In genomic region chr10:60777696-60778213, GRCh38 we compare ENCODE assay signal across 8 cellular contexts. TPM values are rescaled to one million over a fixed set of nuclear protein-coding genes. Genes with fewer than 3 reads are reported as not detected.
DNase-seq lines count a peak whose midpoint lies in the region; ATAC-seq and TF ChIP-seq lines count a peak whose summit lies in the region.

No MANE protein-coding gene starts in this region.

- DNase-seq in immature natural killer cell: no peak
- no peak for DNase-seq in tibial artery
- DNase-seq in pons (ENCODE audit: low spot score): no peak
- DNase-seq in NCI-H510A (lab: John Stamatoyannopoulos, UW): no peak
- DNase-seq in ACHN: no peak

- in situ Hi-C loops in ACHN (cut with HindIII; ENCODE audit: low pct_ligation_motif_present, low pct_unique_long_range_greater_than_20kb, low sequenced_read_pairs): no loop called here

- H3K4me3 ChIP-seq in WI38 (ENCODE audit: low read depth, low read length) (peak overlapping the region; percentile 87), tibial artery (peak overlapping the region; percentile 57 to 68)

- H3K27me3 ChIP-seq in tibial artery: peaks cover 0 to 3% of the 10 kb centered on the region in 2 donors

- peaks cover 0 to 7% (median 7%) of the 10 kb centered on the region in 4 donors for H3K4me1 ChIP-seq in tibial artery

- intact Hi-C loops in tibial artery (cut with DNase I; ENCODE audit: low total_unique reads): no loop called here

- H3K27me3 Mint-ChIP-seq in immature natural killer cell (ENCODE audit: low read depth in 3 of 3): peaks cover 4 to 7% (median 5%) of the 10 kb centered on the region in 3 donors

- TF ChIP-seq CTCF in WI38 (IDR thresholded peaks at IDR 0.05; ENCODE audit: low read depth, low read length) (no peak), tibial artery (IDR thresholded peaks at IDR 0.05) (no peak)

- no peaks in the 10 kb centered on the region for H3K36me3 ChIP-seq in tibial artery

- H3K9me3 ChIP-seq in tibial artery: no peaks in the 10 kb centered on the region

- peak; percentile 4 for ATAC-seq in GM19025 (IDR thresholded peaks at IDR 0.05; ENCODE audit: low read depth, unreplicated experiment)
- ATAC-seq in HG02938 (IDR thresholded peaks at IDR 0.05; ENCODE audit: unreplicated experiment): peak; percentile 7

- no peak overlapping the region for H3K27ac ChIP-seq in tibial artery

- no peaks in the 10 kb centered on the region for H3K36me3 Mint-ChIP-seq in immature natural killer cell

- H3K4me1 Mint-ChIP-seq in immature natural killer cell: peaks cover 6 to 12% of the 10 kb centered on the region in 2 donors

- no peaks in the 10 kb centered on the region for H3K9me3 Mint-ChIP-seq in immature natural killer cell

- H3K4me3 Mint-ChIP-seq in immature natural killer cell: peak overlapping the region; percentile 92 to 98 (median 98)

- peak overlapping the region in 5 of 6 donors; percentile 19 to 85 (median 54) for H3K27ac Mint-ChIP-seq in immature natural killer cell

RNA-seq across cellular contexts. Expression of gene CDK1, which starts 0.5 kb away (rescaled TPM):
- polyA plus RNA-seq in immature natural killer cell: 1 to 10 TPM; 1.1 to 8.3 (median 2.9) TPM
